10 cellular contexts compared by ENCODE assay signal in genomic region chr19:3365093-3365446, GRCh38. TPM values are rescaled to one million over a fixed set of nuclear protein-coding genes. Genes with fewer than 3 reads are reported as not detected.
DNase-seq lines count a peak whose midpoint lies in the region; ATAC-seq and TF ChIP-seq lines count a peak whose summit lies in the region.
"Had no signal": no experiment of that assay in that cellular context is flagged by ENCODE, and none has a peak within 500 bp of the region (broad histone marks: within the 10 kb centered on the region; RNA-seq: fewer than 3 reads in every experiment).

No MANE protein-coding gene starts in this region.

- peaks cover 0 to 1% (median 0%) of the 10 kb centered on the region in 7 donors for H3K9me3 Mint-ChIP-seq in CD4-positive, CD25-positive, alpha-beta regulatory T cell

- H3K4me1 Mint-ChIP-seq in CD4-positive, CD25-positive, alpha-beta regulatory T cell, result peaks cover 0 to 55% (median 31%) of the 10 kb centered on the region in 4 donors

- no peak for TF ChIP-seq CTCF in Peyer's patch (IDR thresholded peaks at IDR 0.05)
- TF ChIP-seq CTCF in prostate gland (IDR thresholded peaks at IDR 0.05), result no peak
- no peak for TF ChIP-seq CTCF in GM20000 (IDR thresholded peaks at IDR 0.05; ENCODE audit: extremely low read depth, missing control alignments)

- TF ChIP-seq POLR2A in Peyer's patch (IDR thresholded peaks at IDR 0.05) (no peak), prostate gland (IDR thresholded peaks at IDR 0.05) (no peak)

- H3K27me3 ChIP-seq in CD4-positive, CD25-positive, alpha-beta regulatory T cell (ENCODE audit: control insufficient read depth, insufficient read depth, low read length), result no peaks in the 10 kb centered on the region
- H3K27me3 ChIP-seq in Peyer's patch (no peaks in the 10 kb centered on the region), endocrine pancreas (ENCODE audit: control insufficient read depth, insufficient read depth, low read length) (no peaks in the 10 kb centered on the region), prostate gland (replicated peaks; ENCODE audit: insufficient read depth) (no peaks in the 10 kb centered on the region)
- H3K27me3 ChIP-seq: SJCRH30 had no signal

- no peaks in the 10 kb centered on the region for H3K36me3 Mint-ChIP-seq in CD4-positive, CD25-positive, alpha-beta regulatory T cell

- H3K27ac ChIP-seq in CD4-positive, CD25-positive, alpha-beta regulatory T cell (ENCODE audit: insufficient read depth, low read length, poor library complexity, severe bottlenecking), result no peak overlapping the region
- peak overlapping the region; percentile 84 to 96 (median 94) for H3K27ac ChIP-seq in Peyer's patch
- peak overlapping the region; percentile 96 to 100 for H3K27ac ChIP-seq in prostate gland

- ATAC-seq in CD4-positive, CD25-positive, alpha-beta regulatory T cell (ENCODE audit: low read depth in 2 of 2), result no peak
- ATAC-seq in HG02885 (IDR thresholded peaks at IDR 0.05; ENCODE audit: poor library complexity, unreplicated experiment) (no peak), HG03280 (IDR thresholded peaks at IDR 0.05; ENCODE audit: unreplicated experiment) (no peak)

- no peaks in the 10 kb centered on the region for H3K36me3 ChIP-seq in CD4-positive, CD25-positive, alpha-beta regulatory T cell (ENCODE audit: control insufficient read depth, insufficient read depth, low read length)
- H3K36me3 ChIP-seq in Peyer's patch (no peaks in the 10 kb centered on the region), endocrine pancreas (ENCODE audit: control insufficient read depth, insufficient read depth, low read length) (no peaks in the 10 kb centered on the region), prostate gland (no peaks in the 10 kb centered on the region)

- no peak for DNase-seq in CD4-positive, CD25-positive, alpha-beta regulatory T cell
- DNase-seq in Peyer's patch (no peak), prostate gland (ENCODE audit: low spot score) (no peak), GM20000 (ENCODE audit: low spot score) (no peak)
- DNase-seq in stimulated activated CD4-positive, alpha-beta T cell treated with anti-CD3 and anti-CD28 coated beads, Interleukin-4, amount 100 ng/mL, for 1 hour, result no peak
- DNase-seq: stimulated activated CD8-positive, alpha-beta memory T cell treated with anti-CD3 and anti-CD28 coated beads, Interleukin-4, amount 100 ng/mL, for 48 hours had no signal

- H3K4me3 Mint-ChIP-seq in CD4-positive, CD25-positive, alpha-beta regulatory T cell, result peak overlapping the region; percentile 37 to 86 (median 80)

- peaks cover 40% of the 10 kb centered on the region for H3K27me3 Mint-ChIP-seq in CD4-positive, CD25-positive, alpha-beta regulatory T cell

- H3K4me1 ChIP-seq in CD4-positive, CD25-positive, alpha-beta regulatory T cell (ENCODE audit: control insufficient read depth, insufficient read depth, low read length, poor library complexity, severe bottlenecking), result peaks cover 39% of the 10 kb centered on the region
- H3K4me1 ChIP-seq in Peyer's patch (peaks cover 0 to 53% (median 14%) of the 10 kb centered on the region in 4 donors), endocrine pancreas (ENCODE audit: control insufficient read depth, insufficient read depth, low read length) (peaks cover 3% of the 10 kb centered on the region), prostate gland (replicated peaks) (peaks cover 28% of the 10 kb centered on the region)

- H3K9ac ChIP-seq in endocrine pancreas (ENCODE audit: control insufficient read depth, insufficient read depth, low read length), result peak overlapping the region; percentile 11

- peak overlapping the region in 1 of 3 donors; percentile 78 for H3K27ac Mint-ChIP-seq in CD4-positive, CD25-positive, alpha-beta regulatory T cell

- intact Hi-C loops in prostate gland (cut with DNase I), result loop anchor here (5.0 kb wide), 1 partner anchor 42 kb away; no protein-coding TSS in a partner anchor

- 66% methylated on average over 2 of the region's 2 CpGs for WGBS in prostate gland

- H3K9me3 ChIP-seq in CD4-positive, CD25-positive, alpha-beta regulatory T cell (ENCODE audit: control insufficient read depth in 2 of 2, low read length in 2 of 2), result no peaks in the 10 kb centered on the region
- H3K9me3 ChIP-seq in Peyer's patch (no peaks in the 10 kb centered on the region), endocrine pancreas (ENCODE audit: control insufficient read depth, low read length) (no peaks in the 10 kb centered on the region), prostate gland (no peaks in the 10 kb centered on the region)
- H3K9me3 ChIP-seq: SJCRH30 had no signal

- H3K4me3 ChIP-seq in CD4-positive, CD25-positive, alpha-beta regulatory T cell (ENCODE audit: low read depth, low read length), result no peak overlapping the region
- H3K4me3 ChIP-seq in Peyer's patch (no peak overlapping the region), endocrine pancreas (ENCODE audit: control insufficient read depth, insufficient read depth, low read length) (no peak overlapping the region), prostate gland (no peak overlapping the region)

RNA-seq across cellular contexts. Expression of gene NFIC, which starts 1.3 kb away (rescaled TPM):
- total RNA-seq in CD4-positive, CD25-positive, alpha-beta regulatory T cell, result 17.8 TPM
- 1 to 10 TPM; 3.7 to 5.8 (median 4.0) TPM for polyA plus RNA-seq in CD4-positive, CD25-positive, alpha-beta regulatory T cell
- 100 to 1,000 TPM in 1 of 4 donors, 10 to 100 TPM in 3; 34.7 to 191 (median 64.9) TPM for total RNA-seq in Peyer's patch
- total RNA-seq in prostate gland, result 100 to 1,000 TPM; 160 to 168 TPM
